ENCODE assay signal across 24 cellular contexts in genomic region chr9:70840266-70840665, GRCh38.
"Had no signal": no experiment of that assay in that cellular context is flagged by ENCODE, and none has a peak within 500 bp of the region (broad histone marks: within the 10 kb centered on the region; RNA-seq: fewer than 3 reads in every experiment).

No MANE protein-coding gene starts in this region.

- H3K4me3 ChIP-seq: pancreas, psoas muscle, right lobe of liver, sigmoid colon, stomach, thoracic aorta, thyroid gland, tibial nerve, upper lobe of left lung, vagina had no signal

- DNase-seq: naive thymus-derived CD8-positive, alpha-beta T cell; nephron progenitor cell; nucleus accumbens; pancreas; psoas muscle; right cardiac atrium; right lobe of liver; sigmoid colon; small intestine; stimulated activated CD4-positive, alpha-beta T cell treated with anti-CD3 and anti-CD28 coated beads, Interleukin-15, amount 100 ng/mL, for 24 hours; stimulated activated CD4-positive, alpha-beta T cell treated with anti-CD3 and anti-CD28 coated beads, Interleukin-2, amount 100 ng/mL, for 24 hours; stimulated activated CD4-positive, alpha-beta T cell treated with anti-CD3 and anti-CD28 coated beads, Interleukin-2, amount 100 ng/mL, for 48 hours; stimulated activated CD4-positive, alpha-beta T cell treated with anti-CD3 and anti-CD28 coated beads, Interleukin-4, amount 100 ng/mL, for 24 hours; stimulated activated naive B cell treated with anti-CD40 and anti-IgM and Interleukin-4, amounts not matched to agents 10 μg/mL and 1 μg/mL and 100 μg/mL, for 72 hours; stimulated activated naive CD4-positive, alpha-beta T cell treated with Interleukin-2 at 50 U/mL for 16 hours; stomach; thyroid gland; trophoblast cell; upper lobe of left lung had no signal

- H3K27me3 ChIP-seq: neutrophil, pancreas, right lobe of liver, sigmoid colon, stomach, thyroid gland, tibial nerve, upper lobe of left lung, vagina had no signal

- H3K36me3 ChIP-seq: neutrophil, pancreas, right lobe of liver, sigmoid colon, stomach, thoracic aorta, thyroid gland, upper lobe of left lung, vagina had no signal

- FAIRE-seq: pancreas, small intestine, urothelium cell line had no signal
